In genomic region chr4:120919358-120919757, GRCh38 we compare ENCODE assay signal across 1 cellular context.
TF ChIP-seq lines count a peak whose summit lies in the region.

No MANE protein-coding gene starts in this region.

TF ChIP-seq in HEK293, 187 proteins besides CTCF, POLR2A, EP300 and RAD21 (continued from another document):
- TF ChIP-seq ZNF148 (tag by site-specific recombination; IDR thresholded peaks at IDR 0.05; ENCODE audit: borderline replicate concordance), result no peak
- no peak for TF ChIP-seq OSR2 (tag by site-specific recombination; IDR thresholded peaks at IDR 0.05)
- no peak for TF ChIP-seq ZNF37A (tag by site-specific recombination; IDR thresholded peaks at IDR 0.05)
- TF ChIP-seq HOXA7 (CRISPR knock-in tag; IDR thresholded peaks at IDR 0.05; ENCODE audit: borderline replicate concordance), result no peak
- TF ChIP-seq ZNF350 (tag by site-specific recombination; IDR thresholded peaks at IDR 0.05), result no peak
- TF ChIP-seq ZNF548 (tag by site-specific recombination; IDR thresholded peaks at IDR 0.05), result no peak
- TF ChIP-seq MZF1 (tag by site-specific recombination; IDR thresholded peaks at IDR 0.05; ENCODE audit: borderline replicate concordance), result no peak
- no peak for TF ChIP-seq ZSCAN4 (tag by site-specific recombination; IDR thresholded peaks at IDR 0.05)
